In the genomic region with DNA sequence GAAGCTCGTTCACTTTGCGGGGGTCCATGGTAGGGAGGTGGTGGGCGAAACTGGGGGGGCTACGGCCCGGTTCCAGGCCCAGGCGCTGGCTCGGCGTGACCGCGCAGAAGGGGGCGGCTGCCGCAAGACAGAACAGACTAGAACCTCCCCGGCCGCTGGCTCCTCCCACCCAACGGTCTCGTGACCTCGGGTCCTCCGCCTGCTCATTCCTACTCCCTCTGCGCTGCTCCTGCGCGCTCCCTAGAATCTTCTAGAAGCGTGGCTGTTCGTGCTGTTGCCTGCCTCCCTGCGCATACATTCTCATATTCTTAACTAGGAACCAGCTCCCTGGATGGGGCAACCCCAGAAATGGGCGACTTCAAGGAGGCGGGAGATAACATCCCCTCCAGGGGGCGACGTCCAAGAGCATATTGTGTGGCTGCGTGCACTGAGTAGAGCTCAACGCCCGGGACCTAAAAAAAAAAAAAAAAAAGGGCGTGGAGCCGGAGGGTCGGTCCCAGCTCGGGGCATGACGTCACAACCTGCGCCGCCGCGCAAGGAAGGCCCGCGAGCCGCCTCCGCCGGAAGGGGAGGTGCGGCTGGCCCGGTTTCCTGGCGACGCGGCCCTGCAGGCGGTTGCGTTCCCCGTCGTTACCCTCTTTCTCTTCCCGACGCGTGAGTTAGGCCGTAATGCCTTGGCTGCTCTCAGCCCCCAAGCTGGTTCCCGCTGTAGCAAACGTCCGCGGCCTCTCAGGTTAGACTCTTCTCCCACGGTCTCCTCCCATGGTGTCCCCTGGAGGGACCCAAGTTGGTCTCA, we compare ENCODE assay signal across 8 cellular contexts. TPM values are rescaled to one million over a fixed set of nuclear protein-coding genes. Genes with fewer than 3 reads are reported as not detected.
DNase-seq lines count a peak whose midpoint lies in the region; ATAC-seq, FAIRE-seq and TF ChIP-seq lines count a peak whose summit lies in the region.

A gene (minus strand): TSS at position 127 of the 796 bp plus-strand sequence. CDS start 99 bp downstream, at position 28.
A gene (plus strand): TSS at position 636 of the 796 bp plus-strand sequence. CDS start 34 bp downstream, at position 670.

- no peaks in the 10 kb centered on the region for H3K36me3 Mint-ChIP-seq in natural killer cell

- no peaks in the 10 kb centered on the region for H3K27me3 ChIP-seq in Loucy (ENCODE audit: insufficient read depth, low read length, poor library complexity, severe bottlenecking)

- peak; percentile 50; the same call in 1 of the 2 replicates for TF ChIP-seq POLR2A in H54 (IDR thresholded peaks at IDR 0.05; ENCODE audit: low read depth, low read length)
- peak; percentile 78 for TF ChIP-seq POLR2A in Raji (IDR thresholded peaks at IDR 0.05; ENCODE audit: insufficient read depth, low read depth, low read length)

- H3F3A ChIP-seq in Loucy (ENCODE audit: low read depth), result 0 out of 2 replicates have a peak, but pooled peaks cover 2% of the 10 kb centered on the region

- TF ChIP-seq CTCF in Loucy (conservative IDR thresholded peaks at IDR 0.05; ENCODE audit: low read length) (peak; percentile 28), natural killer cell (IDR thresholded peaks at IDR 0.05) (no peak)

- H3K9me2 ChIP-seq in Loucy (replicated peaks; ENCODE audit: low read depth, low read length), result no peaks in the 10 kb centered on the region

- peak within 1 kb of the TSS; percentile 93 for H2AFZ ChIP-seq in Loucy (ENCODE audit: low read length)

- H3K4me3 Mint-ChIP-seq in natural killer cell, result peak within 1 kb of the TSS; percentile 98

- no peaks in the 10 kb centered on the region for H3K9me3 Mint-ChIP-seq in natural killer cell

- H4K20me1 ChIP-seq in Loucy (ENCODE audit: insufficient read depth, low read length, poor library complexity, severe bottlenecking), result peaks cover 50% of the 10 kb centered on the region

- ATAC-seq in natural killer cell, result peak; percentile 85 to 95 (median 88)

- H3K9ac ChIP-seq in ES-I3 (ENCODE audit: low read depth, low read length), result peak within 1 kb of the TSS; percentile 86
- H3K9ac ChIP-seq in Loucy (ENCODE audit: low read depth, low read length, poor library complexity, severe bottlenecking), result peak within 1 kb of the TSS; percentile 95

- H3K4me2 ChIP-seq in Loucy (ENCODE audit: low read depth, low read length, poor library complexity, severe bottlenecking), result peak within 1 kb of the TSS; percentile 92

- peaks cover 82% of the 10 kb centered on the region for H3K79me2 ChIP-seq in Loucy (ENCODE audit: insufficient read depth, low read length)

- peak within 1 kb of the TSS; percentile 99 for H3K4me3 ChIP-seq in Loucy (ENCODE audit: low read length, poor library complexity, severe bottlenecking)

- peaks cover 23 to 31% of the 10 kb centered on the region in 2 donors for H3K4me1 Mint-ChIP-seq in natural killer cell

- FAIRE-seq in H54 (lab: Jason Lieb, UNC), result peak; percentile 82

- H3K27me3 Mint-ChIP-seq in natural killer cell (ENCODE audit: low read depth in 2 of 2), result no peaks in the 10 kb centered on the region

- intact Hi-C loops in natural killer cell (cut with micrococcal nuclease), result loop anchor here (1.0 to 5.0 kb wide), 3 partner anchors 38 to 236 kb away; a partner anchor contains a TSS

- peak within 1 kb of the TSS; percentile 99 to 100 for H3K27ac Mint-ChIP-seq in natural killer cell

- H3K4me1 ChIP-seq in ES-I3 (ENCODE audit: insufficient read depth, low read length) (peaks cover 22% of the 10 kb centered on the region), Loucy (ENCODE audit: insufficient read depth, low read length, poor library complexity, severe bottlenecking) (peaks cover 53% of the 10 kb centered on the region)

- peak; percentile 71 for DNase-seq in H54 (ENCODE audit: insufficient read length, low spot score)
- peak; percentile 95 for DNase-seq in activated T-helper 9 cell treated with anti-CD3 and anti-CD28 coated beads, Interleukin-2, amount 50 U/mL, for 16 hours (ENCODE audit: low read depth)
- peak; percentile 95 for DNase-seq in fibroblast of peridontal ligament (ENCODE audit: extremely low read depth)
- DNase-seq in natural killer cell, result peak; percentile 96
- DNase-seq in stimulated activated naive CD4-positive, alpha-beta T cell treated with Interleukin-2 at 50 U/mL for 16 hours (lab: John Stamatoyannopoulos, UW), result peak; percentile 97

- H3K9me3 ChIP-seq in ES-I3 (ENCODE audit: control insufficient read depth, insufficient read depth, low read length) (no peaks in the 10 kb centered on the region), Loucy (ENCODE audit: insufficient read depth, low read depth, low read length) (no peaks in the 10 kb centered on the region)

- H3K36me3 ChIP-seq in ES-I3 (ENCODE audit: insufficient read depth, low read length) (no peaks in the 10 kb centered on the region; the same call in 1 of the 2 replicates), Loucy (ENCODE audit: insufficient read depth, low read length) (no peaks in the 10 kb centered on the region)

RNA-seq across cellular contexts. Expression of the first gene that starts in this region (rescaled TPM):
- 10 to 100 TPM; 72.2 to 81.9 (median 77.5) TPM for total RNA-seq in natural killer cell

RNA-seq across cellular contexts. Expression of the second gene that starts in this region (rescaled TPM):
- 10 to 100 TPM; 14.8 to 17.8 (median 15.1) TPM for total RNA-seq in natural killer cell

Comparison
In these comparisons a context has a peak if more than half of its experiments do, and no peak if none do; other contexts are left out.
1. Peak in every context shown above with its lines: DNase-seq, ATAC-seq and H3K4me3 ChIP-seq.